In the genomic region with DNA sequence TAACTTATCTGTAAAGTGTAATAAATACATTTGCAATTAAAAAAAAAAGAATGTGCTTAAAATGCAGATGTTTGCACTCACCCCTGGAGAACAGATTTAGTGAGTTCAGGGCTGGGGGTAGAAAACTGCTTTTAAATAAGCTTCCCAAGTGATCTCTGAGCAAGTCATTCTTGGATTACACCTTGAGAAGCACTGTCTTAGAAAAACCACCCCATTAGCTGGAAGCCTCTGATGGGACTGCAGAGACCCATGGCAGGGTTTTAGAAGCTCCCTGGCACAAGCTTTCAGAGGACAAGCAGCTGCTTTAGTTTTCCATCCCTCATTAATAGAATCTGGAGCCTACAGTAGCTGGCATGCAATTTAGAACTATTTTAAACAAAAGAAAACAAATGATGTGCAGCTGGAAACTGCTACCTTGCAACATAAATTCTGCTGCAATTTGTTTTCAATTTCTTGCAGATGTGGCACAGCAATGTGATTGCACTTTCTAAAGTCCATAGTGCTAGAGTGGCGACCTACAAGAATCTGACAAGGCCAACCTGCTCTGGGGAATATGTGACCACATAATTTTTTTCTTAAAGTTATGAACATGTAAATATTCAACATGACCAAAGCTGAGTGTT, we compare ENCODE assay signal across 22 cellular contexts.
DNase-seq lines count a peak whose midpoint lies in the region; ATAC-seq, FAIRE-seq and TF ChIP-seq lines count a peak whose summit lies in the region.
"Had no signal": no experiment of that assay in that cellular context is flagged by ENCODE, and none has a peak within 500 bp of the region (broad histone marks: within the 10 kb centered on the region; RNA-seq: fewer than 3 reads in every experiment).

No MANE protein-coding gene starts in this region.

- H4K91ac ChIP-seq in IMR-90 (ENCODE audit: insufficient read depth, low read depth, low read length), result no peak overlapping the region

- H3K18ac ChIP-seq in IMR-90 (ENCODE audit: low read depth, low read length), result no peak overlapping the region

- no peak overlapping the region for H2AK9ac ChIP-seq in IMR-90 (replicated peaks; ENCODE audit: low read depth, low read length, poor library complexity)

- H2BK5ac ChIP-seq in IMR-90 (ENCODE audit: low read depth, low read length, poor library complexity, severe bottlenecking), result no peak overlapping the region

- FAIRE-seq in GM12878 (lab: Jason Lieb, UNC), result no peak

- POLR2A ChIA-PET in IMR-90 (lab: Charles Lee; ENCODE audit: unreplicated experiment), result no interaction called here
- POLR2A ChIA-PET in GM12878 (lab: Charles Lee), result interaction anchor here (0.9 to 1.4 kb wide), 2 partner anchors 9 to 372 kb away, joined by 5 to 6 read pairs; no protein-coding TSS in a partner anchor
- POLR2A ChIA-PET in OCI-LY7 (lab: Charles Lee), result interaction anchor here (0.7 to 1.9 kb wide), 3 partner anchors 9 to 56 kb away, joined by 4 to 6 read pairs (median 6); no protein-coding TSS in a partner anchor

- peaks cover 5% of the 10 kb centered on the region for H3K9me1 ChIP-seq in IMR-90 (ENCODE audit: insufficient read depth, low read length)

- CTCF ChIA-PET in IMR-90 (lab: Yijun Ruan, JAX), result interaction anchor here (0.7 kb wide), 2 partner anchors 28 to 224 kb away, joined by 4 read pairs; no protein-coding TSS in a partner anchor
- CTCF ChIA-PET in GM12878 (lab: Yijun Ruan, JAX), result interaction anchor here (0.8 to 1.6 kb wide), 6 partner anchors 8 to 348 kb away, joined by 3 to 5 read pairs (median 3); no protein-coding TSS in a partner anchor
- CTCF ChIA-PET in OCI-LY7 (lab: Charles Lee; ENCODE audit: unreplicated experiment), result no interaction called here

- DNase-seq in AG09309 (ENCODE audit: low read depth) (peak; percentile 20), IMR-90 (peak; percentile 20), GM12878 (ENCODE audit: low read depth, low spot score) (no peak), left lobe of liver (ENCODE audit: low spot score) (no peak), omental fat pad (ENCODE audit: low spot score) (no peak), foreskin keratinocyte (no peak), OCI-LY7 (ENCODE audit: low spot score) (no peak)
- DNase-seq: 8988T, BE2C, EL, GF-D8, H9, HFFc6, KG1, NCI-H1092 treated with DMSO at 0.1 percent for 48 hours, NCI-H1436 treated with DMSO at 0.1 percent for 48 hours, NCI-H2029 treated with DMSO at 0.1 percent for 48 hours, NCI-H446 treated with DMSO at 0.1 percent for 48 hours, NCI-H526 treated with DMSO at 0.1 percent for 48 hours had no signal

- H2AK5ac ChIP-seq in IMR-90 (ENCODE audit: low read depth, low read length), result no peak overlapping the region

- no peak overlapping the region for H2BK120ac ChIP-seq in IMR-90 (ENCODE audit: low read depth, low read length)

- H3K27me3 ChIP-seq in IMR-90 (ENCODE audit: control insufficient read depth, insufficient read depth, low read length), result no peaks in the 10 kb centered on the region
- H3K27me3 ChIP-seq in GM12878 (replicated peaks in 1 of 2; ENCODE audit: control insufficient read depth in 2 of 2, insufficient read depth in 2 of 2, low read length in 1 of 2), result no peaks in the 10 kb centered on the region
- H3K27me3 ChIP-seq in foreskin keratinocyte, result no peaks in the 10 kb centered on the region
- H3K27me3 ChIP-seq: BE2C had no signal

- H4K8ac ChIP-seq in IMR-90 (ENCODE audit: low read depth in 2 of 2, low read length in 2 of 2), result no peak overlapping the region

- TF ChIP-seq POLR2A in IMR-90 (IDR thresholded peaks at IDR 0.05; ENCODE audit: low read depth, low read length), result no peak
- TF ChIP-seq POLR2A in GM12878 (IDR thresholded peaks at IDR 0.05; ENCODE audit: low read depth, low read length), result no peak

- SMC1A ChIA-PET in GM12878 (lab: Charles Lee; ENCODE audit: uncharacterized antibody, unreplicated experiment), result interaction anchor here (0.6 to 2.2 kb wide), 11 partner anchors 9 to 134 kb away, joined by 3 to 9 read pairs (median 4); no protein-coding TSS in a partner anchor

- dilution Hi-C loops in IMR-90 (cut with HindIII; ENCODE audit: low sequenced_read_pairs, unreplicated experiment), result no loop called here

- H3K79me2 ChIP-seq in GM12878 (ENCODE audit: control insufficient read depth, insufficient read depth, low read length) (no peaks in the 10 kb centered on the region), OCI-LY7 (ENCODE audit: insufficient read depth, low read depth, low read length) (no peaks in the 10 kb centered on the region)

- H3K4me2 ChIP-seq in IMR-90 (ENCODE audit: low read depth, low read length) (no peak overlapping the region), GM12878 (ENCODE audit: control insufficient read depth, insufficient read depth) (no peak overlapping the region), OCI-LY7 (ENCODE audit: low read length) (no peak overlapping the region)

- no peak overlapping the region for H3K9ac ChIP-seq in IMR-90 (ENCODE audit: low read depth, low read length)
- no peak overlapping the region for H3K9ac ChIP-seq in GM12878 (ENCODE audit: control insufficient read depth, insufficient read depth, low read length)

- H4K5ac ChIP-seq in IMR-90 (ENCODE audit: low read depth, low read length), result no peak overlapping the region

- H3K79me1 ChIP-seq in IMR-90 (ENCODE audit: low read depth in 1 of 2, low read length in 2 of 2), result no peaks in the 10 kb centered on the region

- no peaks in the 10 kb centered on the region for H3K9me2 ChIP-seq in OCI-LY7 (ENCODE audit: insufficient read depth, low read length)

- H3K4me3 ChIP-seq in AG09309 (ENCODE audit: control insufficient read depth, low read depth, low read length) (no peak overlapping the region), IMR-90 (ENCODE audit: insufficient read depth, low read depth, low read length) (no peak overlapping the region), GM12878 (no peak overlapping the region), OCI-LY7 (ENCODE audit: low read depth, low read length, poor library complexity, severe bottlenecking) (no peak overlapping the region)

- H3K9me3 ChIP-seq in IMR-90 (ENCODE audit: control insufficient read depth, insufficient read depth, low read length) (no peaks in the 10 kb centered on the region), GM12878 (replicated peaks; ENCODE audit: control insufficient read depth, insufficient read depth, low read length) (no peaks in the 10 kb centered on the region), OCI-LY7 (ENCODE audit: low read length) (no peaks in the 10 kb centered on the region)
- H3K9me3 ChIP-seq: BE2C had no signal

- TF ChIP-seq CTCF in AG09309 (IDR thresholded peaks at IDR 0.05; ENCODE audit: control insufficient read depth, insufficient read depth, low read depth, low read length, missing control alignments) (no peak), IMR-90 (conservative IDR thresholded peaks at IDR 0.05; ENCODE audit: low read depth, low read length) (no peak), GM12878 (IDR thresholded peaks at IDR 0.05 in 2 of 3, conservative IDR thresholded peaks at IDR 0.05 in 1 of 3; ENCODE audit: control insufficient read depth in 2 of 3, extremely low read depth in 1 of 3, insufficient read depth in 1 of 3, low read depth in 3 of 3, low read length in 3 of 3) (no peak), omental fat pad (IDR thresholded peaks at IDR 0.05) (no peak), foreskin keratinocyte (conservative IDR thresholded peaks at IDR 0.05) (no peak), OCI-LY7 (conservative IDR thresholded peaks at IDR 0.05; ENCODE audit: low read length) (no peak)

- no peak for TF ChIP-seq EP300 in GM12878 (IDR thresholded peaks at IDR 0.05; ENCODE audit: borderline replicate concordance in 1 of 2, control insufficient read depth in 1 of 2, low read depth in 2 of 2, low read length in 2 of 2)

- no peak overlapping the region for H2AFZ ChIP-seq in IMR-90 (replicated peaks; ENCODE audit: low read length, poor library complexity)
- H2AFZ ChIP-seq in GM12878 (ENCODE audit: control insufficient read depth, low read depth, low read length), result no peak overlapping the region
- H2AFZ ChIP-seq in OCI-LY7 (ENCODE audit: low read length), result no peak overlapping the region

- no peak overlapping the region for H3K23ac ChIP-seq in IMR-90 (ENCODE audit: low read depth, low read length)

- RAD21 ChIA-PET in GM12878 (lab: Charles Lee; ENCODE audit: unreplicated experiment), result interaction anchor here (0.7 to 1.7 kb wide), 6 partner anchors 9 to 348 kb away, joined by 3 to 4 read pairs (median 3); no protein-coding TSS in a partner anchor

- no peak overlapping the region for H3K27ac ChIP-seq in IMR-90 (ENCODE audit: insufficient read depth, low read length)
- H3K27ac ChIP-seq in GM12878 (ENCODE audit: control insufficient read depth, insufficient read depth), result no peak overlapping the region
- no peak overlapping the region for H3K27ac ChIP-seq in foreskin keratinocyte
- H3K27ac ChIP-seq in OCI-LY7 (ENCODE audit: low read depth, low read length, poor library complexity, severe bottlenecking), result no peak overlapping the region

- TF ChIP-seq RAD21 in IMR-90 (IDR thresholded peaks at IDR 0.05; ENCODE audit: low read length), result no peak
- TF ChIP-seq RAD21 in GM12878 (IDR thresholded peaks at IDR 0.05; ENCODE audit: insufficient read depth, low read depth, low read length), result no peak

- H3K4ac ChIP-seq in IMR-90 (ENCODE audit: low read depth, low read length), result no peak overlapping the region

- H3K4me1 ChIP-seq in IMR-90 (ENCODE audit: control insufficient read depth, insufficient read depth, low read length) (peaks cover 6% of the 10 kb centered on the region), GM12878 (ENCODE audit: control insufficient read depth, insufficient read depth, low read length) (no peaks in the 10 kb centered on the region), foreskin keratinocyte (no peaks in the 10 kb centered on the region), OCI-LY7 (ENCODE audit: insufficient read depth, low read length, poor library complexity, severe bottlenecking) (no peaks in the 10 kb centered on the region)
- H3K4me1 ChIP-seq: BE2C had no signal

- no peak overlapping the region for H3K14ac ChIP-seq in IMR-90 (replicated peaks; ENCODE audit: low read depth, low read length)

- intact Hi-C loops in IMR-90 (cut with micrococcal nuclease), result no loop called here
- intact Hi-C loops in GM12878 (cut with micrococcal nuclease; ENCODE audit: unreplicated experiment), result loop anchor here (5.0 kb wide), 1 partner anchor 113 kb away; no protein-coding TSS in a partner anchor
- intact Hi-C loops in OCI-LY7 (cut with micrococcal nuclease; ENCODE audit: unreplicated experiment), result loop anchor here (10.0 kb wide), 1 partner anchor 345 kb away; the partner anchor contains the start of gene SULT6B1

- BruUV-seq in IMR-90 (replicated peaks; lab: Mats Ljungman, UMichigan), result no TSS peak
- no TSS peak for BruUV-seq in GM12878 (replicated peaks; lab: Mats Ljungman, UMichigan)
- BruUV-seq in OCI-LY7 (replicated peaks; lab: Mats Ljungman, UMichigan), result no TSS peak

- H3K36me3 ChIP-seq in IMR-90 (ENCODE audit: control insufficient read depth, insufficient read depth, low read length) (no peaks in the 10 kb centered on the region), GM12878 (ENCODE audit: control insufficient read depth in 2 of 2, insufficient read depth in 2 of 2, low read length in 1 of 2) (no peaks in the 10 kb centered on the region), OCI-LY7 (ENCODE audit: insufficient read depth, low read length) (no peaks in the 10 kb centered on the region)
- H3K36me3 ChIP-seq: BE2C had no signal

- no peak overlapping the region for H2BK15ac ChIP-seq in IMR-90 (ENCODE audit: low read depth, low read length)

- no peak overlapping the region for H2BK20ac ChIP-seq in IMR-90 (ENCODE audit: low read depth, low read length)

- ATAC-seq in IMR-90 (ENCODE audit: low read depth) (no peak), GM12878 (peak; percentile 59), left lobe of liver (peak; percentile 34), omental fat pad (ENCODE audit: low FRiP score) (no peak), GM18520 (IDR thresholded peaks at IDR 0.05; ENCODE audit: unreplicated experiment) (no peak), foreskin keratinocyte (no peak)
- ATAC-seq: Panc1, SK-N-SH treated with all-trans-retinoic acid at 6 μM for 48 hours had no signal

- in situ Hi-C loops in IMR-90 (cut with MboI; ENCODE audit: low sequenced_read_pairs) (no loop called here), GM12878 (cut with MboI) (no loop called here)

- no peak overlapping the region for H3K56ac ChIP-seq in IMR-90 (ENCODE audit: extremely low read depth, insufficient read depth, low read length)

- no CpG with 5 or more reads among the region's 1 CpG for WGBS in IMR-90 (ENCODE audit: extremely low coverage in 2 of 2, insufficient read length in 1 of 2), 2 experiments
- WGBS in GM12878 (ENCODE audit: insufficient coverage, insufficient replicate concordance, low lambda C conversion rate, missing lambda C conversion rate), result 100% methylated on average over 1 of the region's 1 CpG

- H4K20me1 ChIP-seq in IMR-90 (ENCODE audit: insufficient read depth, low read length) (no peaks in the 10 kb centered on the region), GM12878 (ENCODE audit: control insufficient read depth, insufficient read depth) (no peaks in the 10 kb centered on the region), OCI-LY7 (ENCODE audit: insufficient read depth, low read length) (no peaks in the 10 kb centered on the region)

Comparison
In these comparisons a context has a peak if more than half of its experiments do, and no peak if none do; other contexts are left out.
1. DNase-seq: peak in AG09309 (single experiment) and IMR-90 (single experiment); none in GM12878 (single experiment), left lobe of liver (single experiment), omental fat pad (single experiment), foreskin keratinocyte (0 of 2) and OCI-LY7 (single experiment).
2. ATAC-seq: peak in GM12878 (single experiment) and left lobe of liver (single experiment); none in IMR-90 (single experiment), omental fat pad (single experiment), GM18520 (single experiment) and foreskin keratinocyte (single experiment).